ENCODE assay signal across 2 cellular contexts in the genomic region with DNA sequence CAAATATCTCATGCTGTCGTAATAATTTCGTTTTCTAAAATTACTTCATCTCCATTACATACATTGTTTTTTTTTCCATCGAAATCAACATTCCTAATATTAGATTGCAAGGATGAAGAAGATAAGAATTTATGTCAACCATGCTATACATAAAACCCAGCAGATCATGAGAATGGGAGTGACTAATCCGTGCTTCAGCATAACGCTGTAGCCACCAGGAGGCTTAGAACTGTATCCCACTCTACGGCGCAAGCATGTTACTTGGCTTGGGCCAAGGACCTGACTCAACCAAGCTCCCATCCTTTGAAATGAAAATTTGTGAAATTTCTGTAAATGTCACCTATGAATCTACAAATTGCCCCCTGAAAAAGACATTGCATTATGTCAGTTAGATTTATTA.
TF ChIP-seq lines count a peak whose summit lies in the region.

No MANE protein-coding gene starts in this region.

TF ChIP-seq in GM23338, 12 proteins besides CTCF, POLR2A, EP300 and RAD21 (continued from another document):
- TF ChIP-seq, protein P1, sequence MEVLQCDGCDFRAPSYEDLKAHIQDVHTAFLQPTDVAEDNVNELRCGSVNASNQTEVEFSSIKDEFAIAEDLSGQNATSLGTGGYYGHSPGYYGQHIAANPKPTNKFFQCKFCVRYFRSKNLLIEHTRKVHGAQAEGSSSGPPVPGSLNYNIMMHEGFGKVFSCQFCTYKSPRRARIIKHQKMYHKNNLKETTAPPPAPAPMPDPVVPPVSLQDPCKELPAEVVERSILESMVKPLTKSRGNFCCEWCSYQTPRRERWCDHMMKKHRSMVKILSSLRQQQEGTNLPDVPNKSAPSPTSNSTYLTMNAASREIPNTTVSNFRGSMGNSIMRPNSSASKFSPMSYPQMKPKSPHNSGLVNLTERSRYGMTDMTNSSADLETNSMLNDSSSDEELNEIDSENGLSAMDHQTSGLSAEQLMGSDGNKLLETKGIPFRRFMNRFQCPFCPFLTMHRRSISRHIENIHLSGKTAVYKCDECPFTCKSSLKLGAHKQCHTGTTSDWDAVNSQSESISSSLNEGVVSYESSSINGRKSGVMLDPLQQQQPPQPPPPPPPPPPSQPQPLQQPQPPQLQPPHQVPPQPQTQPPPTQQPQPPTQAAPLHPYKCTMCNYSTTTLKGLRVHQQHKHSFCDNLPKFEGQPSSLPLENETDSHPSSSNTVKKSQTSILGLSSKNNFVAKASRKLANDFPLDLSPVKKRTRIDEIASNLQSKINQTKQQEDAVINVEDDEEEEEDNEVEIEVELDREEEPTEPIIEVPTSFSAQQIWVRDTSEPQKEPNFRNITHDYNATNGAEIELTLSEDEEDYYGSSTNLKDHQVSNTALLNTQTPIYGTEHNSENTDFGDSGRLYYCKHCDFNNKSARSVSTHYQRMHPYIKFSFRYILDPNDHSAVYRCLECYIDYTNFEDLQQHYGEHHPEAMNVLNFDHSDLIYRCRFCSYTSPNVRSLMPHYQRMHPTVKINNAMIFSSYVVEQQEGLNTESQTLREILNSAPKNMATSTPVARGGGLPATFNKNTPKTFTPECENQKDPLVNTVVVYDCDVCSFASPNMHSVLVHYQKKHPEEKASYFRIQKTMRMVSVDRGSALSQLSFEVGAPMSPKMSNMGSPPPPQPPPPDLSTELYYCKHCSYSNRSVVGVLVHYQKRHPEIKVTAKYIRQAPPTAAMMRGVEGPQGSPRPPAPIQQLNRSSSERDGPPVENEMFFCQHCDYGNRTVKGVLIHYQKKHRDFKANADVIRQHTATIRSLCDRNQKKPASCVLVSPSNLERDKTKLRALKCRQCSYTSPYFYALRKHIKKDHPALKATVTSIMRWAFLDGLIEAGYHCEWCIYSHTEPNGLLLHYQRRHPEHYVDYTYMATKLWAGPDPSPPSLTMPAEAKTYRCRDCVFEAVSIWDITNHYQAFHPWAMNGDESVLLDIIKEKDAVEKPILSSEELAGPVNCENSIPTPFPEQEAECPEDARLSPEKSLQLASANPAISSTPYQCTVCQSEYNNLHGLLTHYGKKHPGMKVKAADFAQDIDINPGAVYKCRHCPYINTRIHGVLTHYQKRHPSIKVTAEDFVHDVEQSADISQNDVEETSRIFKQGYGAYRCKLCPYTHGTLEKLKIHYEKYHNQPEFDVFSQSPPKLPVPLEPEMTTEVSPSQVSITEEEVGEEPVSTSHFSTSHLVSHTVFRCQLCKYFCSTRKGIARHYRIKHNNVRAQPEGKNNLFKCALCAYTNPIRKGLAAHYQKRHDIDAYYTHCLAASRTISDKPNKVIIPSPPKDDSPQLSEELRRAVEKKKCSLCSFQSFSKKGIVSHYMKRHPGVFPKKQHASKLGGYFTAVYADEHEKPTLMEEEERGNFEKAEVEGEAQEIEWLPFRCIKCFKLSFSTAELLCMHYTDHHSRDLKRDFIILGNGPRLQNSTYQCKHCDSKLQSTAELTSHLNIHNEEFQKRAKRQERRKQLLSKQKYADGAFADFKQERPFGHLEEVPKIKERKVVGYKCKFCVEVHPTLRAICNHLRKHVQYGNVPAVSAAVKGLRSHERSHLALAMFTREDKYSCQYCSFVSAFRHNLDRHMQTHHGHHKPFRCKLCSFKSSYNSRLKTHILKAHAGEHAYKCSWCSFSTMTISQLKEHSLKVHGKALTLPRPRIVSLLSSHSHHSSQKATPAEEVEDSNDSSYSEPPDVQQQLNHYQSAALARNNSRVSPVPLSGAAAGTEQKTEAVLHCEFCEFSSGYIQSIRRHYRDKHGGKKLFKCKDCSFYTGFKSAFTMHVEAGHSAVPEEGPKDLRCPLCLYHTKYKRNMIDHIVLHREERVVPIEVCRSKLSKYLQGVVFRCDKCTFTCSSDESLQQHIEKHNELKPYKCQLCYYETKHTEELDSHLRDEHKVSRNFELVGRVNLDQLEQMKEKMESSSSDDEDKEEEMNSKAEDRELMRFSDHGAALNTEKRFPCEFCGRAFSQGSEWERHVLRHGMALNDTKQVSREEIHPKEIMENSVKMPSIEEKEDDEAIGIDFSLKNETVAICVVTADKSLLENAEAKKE (CRISPR knock-in tag; IDR thresholded peaks at IDR 0.05), result no peak
- TF ChIP-seq EZH2phosphoT487 (IDR thresholded peaks at IDR 0.05; ENCODE audit: unreplicated experiment), result no peak
- TF ChIP-seq JUNB (IDR thresholded peaks at IDR 0.05; ENCODE audit: unreplicated experiment), result no peak
- TF ChIP-seq, protein P2, sequence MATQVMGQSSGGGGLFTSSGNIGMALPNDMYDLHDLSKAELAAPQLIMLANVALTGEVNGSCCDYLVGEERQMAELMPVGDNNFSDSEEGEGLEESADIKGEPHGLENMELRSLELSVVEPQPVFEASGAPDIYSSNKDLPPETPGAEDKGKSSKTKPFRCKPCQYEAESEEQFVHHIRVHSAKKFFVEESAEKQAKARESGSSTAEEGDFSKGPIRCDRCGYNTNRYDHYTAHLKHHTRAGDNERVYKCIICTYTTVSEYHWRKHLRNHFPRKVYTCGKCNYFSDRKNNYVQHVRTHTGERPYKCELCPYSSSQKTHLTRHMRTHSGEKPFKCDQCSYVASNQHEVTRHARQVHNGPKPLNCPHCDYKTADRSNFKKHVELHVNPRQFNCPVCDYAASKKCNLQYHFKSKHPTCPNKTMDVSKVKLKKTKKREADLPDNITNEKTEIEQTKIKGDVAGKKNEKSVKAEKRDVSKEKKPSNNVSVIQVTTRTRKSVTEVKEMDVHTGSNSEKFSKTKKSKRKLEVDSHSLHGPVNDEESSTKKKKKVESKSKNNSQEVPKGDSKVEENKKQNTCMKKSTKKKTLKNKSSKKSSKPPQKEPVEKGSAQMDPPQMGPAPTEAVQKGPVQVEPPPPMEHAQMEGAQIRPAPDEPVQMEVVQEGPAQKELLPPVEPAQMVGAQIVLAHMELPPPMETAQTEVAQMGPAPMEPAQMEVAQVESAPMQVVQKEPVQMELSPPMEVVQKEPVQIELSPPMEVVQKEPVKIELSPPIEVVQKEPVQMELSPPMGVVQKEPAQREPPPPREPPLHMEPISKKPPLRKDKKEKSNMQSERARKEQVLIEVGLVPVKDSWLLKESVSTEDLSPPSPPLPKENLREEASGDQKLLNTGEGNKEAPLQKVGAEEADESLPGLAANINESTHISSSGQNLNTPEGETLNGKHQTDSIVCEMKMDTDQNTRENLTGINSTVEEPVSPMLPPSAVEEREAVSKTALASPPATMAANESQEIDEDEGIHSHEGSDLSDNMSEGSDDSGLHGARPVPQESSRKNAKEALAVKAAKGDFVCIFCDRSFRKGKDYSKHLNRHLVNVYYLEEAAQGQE (IDR thresholded peaks at IDR 0.05; ENCODE audit: unreplicated experiment), result no peak
- no peak for TF ChIP-seq STAT1 (IDR thresholded peaks at IDR 0.05; ENCODE audit: unreplicated experiment)
- TF ChIP-seq ZNF114 (CRISPR knock-in tag; IDR thresholded peaks at IDR 0.05), result no peak
- TF ChIP-seq, protein P3, sequence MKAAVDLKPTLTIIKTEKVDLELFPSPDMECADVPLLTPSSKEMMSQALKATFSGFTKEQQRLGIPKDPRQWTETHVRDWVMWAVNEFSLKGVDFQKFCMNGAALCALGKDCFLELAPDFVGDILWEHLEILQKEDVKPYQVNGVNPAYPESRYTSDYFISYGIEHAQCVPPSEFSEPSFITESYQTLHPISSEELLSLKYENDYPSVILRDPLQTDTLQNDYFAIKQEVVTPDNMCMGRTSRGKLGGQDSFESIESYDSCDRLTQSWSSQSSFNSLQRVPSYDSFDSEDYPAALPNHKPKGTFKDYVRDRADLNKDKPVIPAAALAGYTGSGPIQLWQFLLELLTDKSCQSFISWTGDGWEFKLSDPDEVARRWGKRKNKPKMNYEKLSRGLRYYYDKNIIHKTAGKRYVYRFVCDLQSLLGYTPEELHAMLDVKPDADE (IDR thresholded peaks at IDR 0.05), result no peak

TF ChIP-seq in WTC11, 78 proteins besides CTCF, POLR2A, EP300 and RAD21 (continued from another document and continues in another):
- TF ChIP-seq, protein P4, sequence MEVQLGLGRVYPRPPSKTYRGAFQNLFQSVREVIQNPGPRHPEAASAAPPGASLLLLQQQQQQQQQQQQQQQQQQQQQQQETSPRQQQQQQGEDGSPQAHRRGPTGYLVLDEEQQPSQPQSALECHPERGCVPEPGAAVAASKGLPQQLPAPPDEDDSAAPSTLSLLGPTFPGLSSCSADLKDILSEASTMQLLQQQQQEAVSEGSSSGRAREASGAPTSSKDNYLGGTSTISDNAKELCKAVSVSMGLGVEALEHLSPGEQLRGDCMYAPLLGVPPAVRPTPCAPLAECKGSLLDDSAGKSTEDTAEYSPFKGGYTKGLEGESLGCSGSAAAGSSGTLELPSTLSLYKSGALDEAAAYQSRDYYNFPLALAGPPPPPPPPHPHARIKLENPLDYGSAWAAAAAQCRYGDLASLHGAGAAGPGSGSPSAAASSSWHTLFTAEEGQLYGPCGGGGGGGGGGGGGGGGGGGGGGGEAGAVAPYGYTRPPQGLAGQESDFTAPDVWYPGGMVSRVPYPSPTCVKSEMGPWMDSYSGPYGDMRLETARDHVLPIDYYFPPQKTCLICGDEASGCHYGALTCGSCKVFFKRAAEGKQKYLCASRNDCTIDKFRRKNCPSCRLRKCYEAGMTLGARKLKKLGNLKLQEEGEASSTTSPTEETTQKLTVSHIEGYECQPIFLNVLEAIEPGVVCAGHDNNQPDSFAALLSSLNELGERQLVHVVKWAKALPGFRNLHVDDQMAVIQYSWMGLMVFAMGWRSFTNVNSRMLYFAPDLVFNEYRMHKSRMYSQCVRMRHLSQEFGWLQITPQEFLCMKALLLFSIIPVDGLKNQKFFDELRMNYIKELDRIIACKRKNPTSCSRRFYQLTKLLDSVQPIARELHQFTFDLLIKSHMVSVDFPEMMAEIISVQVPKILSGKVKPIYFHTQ (CRISPR knock-in tag; IDR thresholded peaks at IDR 0.05), result no peak
- TF ChIP-seq, protein P5, sequence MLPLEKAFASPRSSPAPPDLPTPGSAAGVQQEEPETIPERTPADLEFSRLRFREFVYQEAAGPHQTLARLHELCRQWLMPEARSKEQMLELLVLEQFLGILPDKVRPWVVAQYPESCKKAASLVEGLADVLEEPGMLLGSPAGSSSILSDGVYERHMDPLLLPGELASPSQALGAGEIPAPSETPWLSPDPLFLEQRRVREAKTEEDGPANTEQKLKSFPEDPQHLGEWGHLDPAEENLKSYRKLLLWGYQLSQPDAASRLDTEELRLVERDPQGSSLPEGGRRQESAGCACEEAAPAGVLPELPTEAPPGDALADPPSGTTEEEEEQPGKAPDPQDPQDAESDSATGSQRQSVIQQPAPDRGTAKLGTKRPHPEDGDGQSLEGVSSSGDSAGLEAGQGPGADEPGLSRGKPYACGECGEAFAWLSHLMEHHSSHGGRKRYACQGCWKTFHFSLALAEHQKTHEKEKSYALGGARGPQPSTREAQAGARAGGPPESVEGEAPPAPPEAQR (CRISPR knock-in tag; IDR thresholded peaks at IDR 0.05), result no peak
- TF ChIP-seq, protein P6, sequence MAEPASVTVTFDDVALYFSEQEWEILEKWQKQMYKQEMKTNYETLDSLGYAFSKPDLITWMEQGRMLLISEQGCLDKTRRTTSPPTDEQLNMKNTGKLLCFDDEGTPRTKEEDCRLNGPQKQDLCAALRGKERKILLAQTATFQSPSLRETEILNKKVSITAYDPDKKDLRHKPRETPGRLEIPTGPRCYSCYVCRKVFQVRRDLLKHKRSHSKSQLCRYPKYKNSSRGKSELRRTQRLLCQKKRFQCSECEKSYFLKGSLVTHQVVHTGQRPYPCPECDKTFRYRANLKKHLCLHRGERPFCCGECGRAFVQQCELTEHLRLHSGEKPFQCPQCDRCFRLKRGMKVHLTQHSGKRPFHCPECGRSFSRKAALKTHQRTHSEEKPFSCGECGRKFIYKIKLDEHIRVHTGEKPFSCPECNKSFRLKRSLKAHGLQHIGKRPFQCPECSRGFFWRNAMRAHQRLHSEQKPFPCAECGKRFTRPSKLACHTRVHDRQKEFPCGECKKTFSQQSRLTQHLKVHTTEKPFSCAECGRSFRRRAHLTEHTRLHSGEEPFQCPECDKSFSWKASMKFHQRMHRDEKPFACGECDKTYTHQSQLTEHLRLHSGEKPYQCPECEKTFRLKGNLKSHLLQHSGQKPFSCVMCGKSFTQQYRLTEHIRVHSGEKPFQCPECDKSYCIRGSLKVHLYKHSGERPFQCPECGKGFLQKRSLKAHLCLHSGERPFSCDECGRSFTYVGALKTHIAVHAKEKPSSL (CRISPR knock-in tag; conservative IDR thresholded peaks at IDR 0.05), result no peak
- no peak for TF ChIP-seq MYBL2 (CRISPR knock-in tag; IDR thresholded peaks at IDR 0.05)
- no peak for TF ChIP-seq SMAD4 (CRISPR knock-in tag; IDR thresholded peaks at IDR 0.05)
- TF ChIP-seq, protein P7, sequence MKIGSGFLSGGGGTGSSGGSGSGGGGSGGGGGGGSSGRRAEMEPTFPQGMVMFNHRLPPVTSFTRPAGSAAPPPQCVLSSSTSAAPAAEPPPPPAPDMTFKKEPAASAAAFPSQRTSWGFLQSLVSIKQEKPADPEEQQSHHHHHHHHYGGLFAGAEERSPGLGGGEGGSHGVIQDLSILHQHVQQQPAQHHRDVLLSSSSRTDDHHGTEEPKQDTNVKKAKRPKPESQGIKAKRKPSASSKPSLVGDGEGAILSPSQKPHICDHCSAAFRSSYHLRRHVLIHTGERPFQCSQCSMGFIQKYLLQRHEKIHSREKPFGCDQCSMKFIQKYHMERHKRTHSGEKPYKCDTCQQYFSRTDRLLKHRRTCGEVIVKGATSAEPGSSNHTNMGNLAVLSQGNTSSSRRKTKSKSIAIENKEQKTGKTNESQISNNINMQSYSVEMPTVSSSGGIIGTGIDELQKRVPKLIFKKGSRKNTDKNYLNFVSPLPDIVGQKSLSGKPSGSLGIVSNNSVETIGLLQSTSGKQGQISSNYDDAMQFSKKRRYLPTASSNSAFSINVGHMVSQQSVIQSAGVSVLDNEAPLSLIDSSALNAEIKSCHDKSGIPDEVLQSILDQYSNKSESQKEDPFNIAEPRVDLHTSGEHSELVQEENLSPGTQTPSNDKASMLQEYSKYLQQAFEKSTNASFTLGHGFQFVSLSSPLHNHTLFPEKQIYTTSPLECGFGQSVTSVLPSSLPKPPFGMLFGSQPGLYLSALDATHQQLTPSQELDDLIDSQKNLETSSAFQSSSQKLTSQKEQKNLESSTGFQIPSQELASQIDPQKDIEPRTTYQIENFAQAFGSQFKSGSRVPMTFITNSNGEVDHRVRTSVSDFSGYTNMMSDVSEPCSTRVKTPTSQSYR (CRISPR knock-in tag; IDR thresholded peaks at IDR 0.05), result no peak
- TF ChIP-seq, protein P8, sequence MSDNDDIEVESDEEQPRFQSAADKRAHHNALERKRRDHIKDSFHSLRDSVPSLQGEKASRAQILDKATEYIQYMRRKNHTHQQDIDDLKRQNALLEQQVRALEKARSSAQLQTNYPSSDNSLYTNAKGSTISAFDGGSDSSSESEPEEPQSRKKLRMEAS (CRISPR knock-in tag; IDR thresholded peaks at IDR 0.05), result no peak
- TF ChIP-seq, protein P9, sequence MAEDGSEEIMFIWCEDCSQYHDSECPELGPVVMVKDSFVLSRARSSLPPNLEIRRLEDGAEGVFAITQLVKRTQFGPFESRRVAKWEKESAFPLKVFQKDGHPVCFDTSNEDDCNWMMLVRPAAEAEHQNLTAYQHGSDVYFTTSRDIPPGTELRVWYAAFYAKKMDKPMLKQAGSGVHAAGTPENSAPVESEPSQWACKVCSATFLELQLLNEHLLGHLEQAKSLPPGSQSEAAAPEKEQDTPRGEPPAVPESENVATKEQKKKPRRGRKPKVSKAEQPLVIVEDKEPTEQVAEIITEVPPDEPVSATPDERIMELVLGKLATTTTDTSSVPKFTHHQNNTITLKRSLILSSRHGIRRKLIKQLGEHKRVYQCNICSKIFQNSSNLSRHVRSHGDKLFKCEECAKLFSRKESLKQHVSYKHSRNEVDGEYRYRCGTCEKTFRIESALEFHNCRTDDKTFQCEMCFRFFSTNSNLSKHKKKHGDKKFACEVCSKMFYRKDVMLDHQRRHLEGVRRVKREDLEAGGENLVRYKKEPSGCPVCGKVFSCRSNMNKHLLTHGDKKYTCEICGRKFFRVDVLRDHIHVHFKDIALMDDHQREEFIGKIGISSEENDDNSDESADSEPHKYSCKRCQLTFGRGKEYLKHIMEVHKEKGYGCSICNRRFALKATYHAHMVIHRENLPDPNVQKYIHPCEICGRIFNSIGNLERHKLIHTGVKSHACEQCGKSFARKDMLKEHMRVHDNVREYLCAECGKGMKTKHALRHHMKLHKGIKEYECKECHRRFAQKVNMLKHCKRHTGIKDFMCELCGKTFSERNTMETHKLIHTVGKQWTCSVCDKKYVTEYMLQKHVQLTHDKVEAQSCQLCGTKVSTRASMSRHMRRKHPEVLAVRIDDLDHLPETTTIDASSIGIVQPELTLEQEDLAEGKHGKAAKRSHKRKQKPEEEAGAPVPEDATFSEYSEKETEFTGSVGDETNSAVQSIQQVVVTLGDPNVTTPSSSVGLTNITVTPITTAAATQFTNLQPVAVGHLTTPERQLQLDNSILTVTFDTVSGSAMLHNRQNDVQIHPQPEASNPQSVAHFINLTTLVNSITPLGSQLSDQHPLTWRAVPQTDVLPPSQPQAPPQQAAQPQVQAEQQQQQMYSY (CRISPR knock-in tag; IDR thresholded peaks at IDR 0.05), result no peak
- TF ChIP-seq TEAD4 (CRISPR knock-in tag; IDR thresholded peaks at IDR 0.05), result no peak
